In genomic region chr17:7029659-7030058, GRCh38 we compare ENCODE assay signal across 8 cellular contexts. TPM values are rescaled to one million over a fixed set of nuclear protein-coding genes. Genes with fewer than 3 reads are reported as not detected.
A peak's percentile ranks its signal among the peaks of the same experiment; 100 is the strongest.
DNase-seq lines count a peak whose midpoint lies in the region; ATAC-seq, FAIRE-seq and TF ChIP-seq lines count a peak whose summit lies in the region.

No MANE protein-coding gene starts in this region.

- peak; percentile 25 for TF ChIP-seq POLR2A in GM19099 (IDR thresholded peaks at IDR 0.05; ENCODE audit: extremely low read depth, insufficient read length, low read depth)
- no peak for TF ChIP-seq POLR2A in endothelial cell of umbilical vein (IDR thresholded peaks at IDR 0.05; ENCODE audit: low read depth, low read length)

- H3K4me3 ChIP-seq in endothelial cell of umbilical vein (replicated peaks in 1 of 3; ENCODE audit: insufficient read depth in 1 of 3, low read depth in 1 of 3, low read length in 3 of 3): no peak overlapping the region

- ATAC-seq in HG02973 (IDR thresholded peaks at IDR 0.05; ENCODE audit: unreplicated experiment): no peak

- peak overlapping the region; percentile 98 for H3K27ac ChIP-seq in endothelial cell of umbilical vein (ENCODE audit: insufficient read depth, low read depth, low read length)

- H3K4me2 ChIP-seq in endothelial cell of umbilical vein (ENCODE audit: insufficient read depth, low read length): peak overlapping the region; percentile 62

- POLR2A ChIA-PET in endothelial cell of umbilical vein (lab: Charles Lee): no interaction called here

- dilution Hi-C loops in endothelial cell of umbilical vein (cut with MboI; ENCODE audit: extremely low pct_ligation_motif_present, low sequenced_read_pairs): no loop called here

- no peaks in the 10 kb centered on the region for H3K27me3 ChIP-seq in endothelial cell of umbilical vein (ENCODE audit: control insufficient read depth in 2 of 2, insufficient read depth in 2 of 2, low read length in 2 of 2)

- no peaks in the 10 kb centered on the region for H3K9me1 ChIP-seq in endothelial cell of umbilical vein (replicated peaks; ENCODE audit: control insufficient read depth, extremely low read depth, insufficient read depth, low read length)

- peak; percentile 29 for DNase-seq in activated CD4-positive, alpha-beta T cell treated with anti-CD3 and anti-CD28 coated beads, Interleukin-2, amount 50 U/mL, for 1 hour
- DNase-seq in endothelial cell of umbilical vein (ENCODE audit: low read depth, low spot score): peak; percentile 92
- DNase-seq in stimulated activated CD4-positive, alpha-beta T cell treated with anti-CD3 and anti-CD28 coated beads, Interleukin-4, amount 100 ng/mL, for 1 hour: peak; percentile 57
- DNase-seq in DMS114 treated with DMSO at 0.1 percent for 48 hours (lab: John Stamatoyannopoulos, UW; ENCODE audit: unreplicated experiment): no peak
- DNase-seq in ecto neural progenitor cell (ENCODE audit: low spot score): no peak
- DNase-seq in COR-L47 (lab: John Stamatoyannopoulos, UW): no peak

- peaks cover 59% of the 10 kb centered on the region for H3K4me1 ChIP-seq in endothelial cell of umbilical vein (ENCODE audit: control insufficient read depth, extremely low read depth, insufficient read depth, low read length)

- peaks cover 25 to 39% of the 10 kb centered on the region in 2 experiments for H3K36me3 ChIP-seq in endothelial cell of umbilical vein (ENCODE audit: control insufficient read depth in 2 of 2, extremely low read depth in 1 of 2, insufficient read depth in 2 of 2, low read length in 2 of 2)

- CTCF ChIA-PET in endothelial cell of umbilical vein (lab: Charles Lee): interaction anchor here (1.0 kb wide), 1 partner anchor 16 kb away, joined by 4 read pairs; no protein-coding TSS in a partner anchor

- no peak for TF ChIP-seq CTCF in endothelial cell of umbilical vein (IDR thresholded peaks at IDR 0.05; ENCODE audit: extremely low read depth in 1 of 2, insufficient read depth in 1 of 2, low read depth in 1 of 2, low read length in 2 of 2)

- H3K79me2 ChIP-seq in endothelial cell of umbilical vein (ENCODE audit: control insufficient read depth, insufficient read depth, low read length): peaks cover 38% of the 10 kb centered on the region

- H3K9ac ChIP-seq in endothelial cell of umbilical vein (replicated peaks; ENCODE audit: extremely low read depth, insufficient read depth, low read length): peak overlapping the region; percentile 78

- H3K9me3 ChIP-seq in endothelial cell of umbilical vein (replicated peaks; ENCODE audit: control insufficient read depth, insufficient read depth, low read length): no peaks in the 10 kb centered on the region

- H4K20me1 ChIP-seq in endothelial cell of umbilical vein (replicated peaks; ENCODE audit: control insufficient read depth, extremely low read depth, insufficient read depth, low read length): no peaks in the 10 kb centered on the region

- intact Hi-C loops in endothelial cell of umbilical vein (cut with micrococcal nuclease): loop anchor here (10.0 kb wide), 1 partner anchor 825 kb away; the partner anchor contains the start of genes CYB5D1, NAA38 and TMEM88

- peak; percentile 97 for FAIRE-seq in endothelial cell of umbilical vein (lab: Jason Lieb, UNC)

- no peak overlapping the region for H2AFZ ChIP-seq in endothelial cell of umbilical vein (ENCODE audit: low read depth, low read length)

- no TSS peak for BruUV-seq in endothelial cell of umbilical vein (replicated peaks; lab: Mats Ljungman, UMichigan)

TF ChIP-seq in endothelial cell of umbilical vein, 7 proteins besides CTCF, POLR2A, EP300 and RAD21:
- TF ChIP-seq GATA2 (IDR thresholded peaks at IDR 0.05; ENCODE audit: insufficient read depth, insufficient read length, low read depth, low read length) (peak; percentile 60), FOS (IDR thresholded peaks at IDR 0.05; ENCODE audit: borderline replicate concordance, insufficient read depth, low read length) (peak; percentile 41), MYC (IDR thresholded peaks at IDR 0.05; ENCODE audit: low read depth, low read length) (no peak), EZH2 (IDR thresholded peaks at IDR 0.05; ENCODE audit: borderline replicate concordance, low read depth, low read length, severe bottlenecking) (no peak), POLR2AphosphoS5 (IDR thresholded peaks at IDR 0.05; ENCODE audit: insufficient read depth, low read depth, low read length) (peak; percentile 92), JUN (IDR thresholded peaks at IDR 0.05; ENCODE audit: borderline replicate concordance, insufficient read depth, insufficient read length, low read depth) (peak; percentile 74)
- TF ChIP-seq, protein P1, sequence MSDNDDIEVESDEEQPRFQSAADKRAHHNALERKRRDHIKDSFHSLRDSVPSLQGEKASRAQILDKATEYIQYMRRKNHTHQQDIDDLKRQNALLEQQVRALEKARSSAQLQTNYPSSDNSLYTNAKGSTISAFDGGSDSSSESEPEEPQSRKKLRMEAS (IDR thresholded peaks at IDR 0.05; ENCODE audit: insufficient read depth, insufficient read length): peak; percentile 33

RNA-seq across cellular contexts. Expression of gene SLC16A13, which starts 6.2 kb away (rescaled TPM):
- total RNA-seq in endothelial cell of umbilical vein: 18.6 and 24.7 TPM in 2 replicates
- 16.8 and 18.4 TPM in 2 replicates for polyA plus RNA-seq in endothelial cell of umbilical vein
- polyA plus RNA-seq in endothelial cell of umbilical vein (2011; cell fraction: cytosol; rRNA removed): 6.4 and 8.0 TPM in 2 replicates
- 8.8 and 10.8 TPM in 2 replicates for polyA plus RNA-seq in endothelial cell of umbilical vein (2011; cell fraction: nucleus; rRNA removed)
- polyA plus RNA-seq in endothelial cell of umbilical vein (2012): 7.9 and 12.0 TPM in 2 replicates
- 13.8 and 17.9 TPM in 2 replicates for polyA minus RNA-seq in endothelial cell of umbilical vein
- polyA minus RNA-seq in endothelial cell of umbilical vein (2011; cell fraction: cytosol; rRNA and poly(A)+ RNA removed): 1.8 TPM
- polyA minus RNA-seq in endothelial cell of umbilical vein (2011; cell fraction: nucleus; rRNA and poly(A)+ RNA removed): 5.2 and 6.5 TPM in 2 replicates

RNA-seq across cellular contexts. Expression of gene BCL6B, which starts 6.8 kb away (rescaled TPM):
- 160 and 163 TPM in 2 replicates for total RNA-seq in endothelial cell of umbilical vein
- polyA plus RNA-seq in endothelial cell of umbilical vein: 93.5 and 94.5 TPM in 2 replicates
- polyA plus RNA-seq in endothelial cell of umbilical vein (2011; cell fraction: cytosol; rRNA removed): 43.3 and 56.6 TPM in 2 replicates
- 146 and 202 TPM in 2 replicates for polyA plus RNA-seq in endothelial cell of umbilical vein (2011; cell fraction: nucleus; rRNA removed)
- polyA plus RNA-seq in endothelial cell of umbilical vein (2012): 100 and 123 TPM in 2 replicates
- polyA minus RNA-seq in endothelial cell of umbilical vein: 66.4 and 74.7 TPM in 2 replicates
- not detected for polyA minus RNA-seq in endothelial cell of umbilical vein (2011; cell fraction: cytosol; rRNA and poly(A)+ RNA removed)
- polyA minus RNA-seq in endothelial cell of umbilical vein (2011; cell fraction: nucleus; rRNA and poly(A)+ RNA removed): 69.6 and 113 TPM in 2 replicates

RNA-seq across cellular contexts. Expression of gene SLC16A11, which starts 14.2 kb away (rescaled TPM):
- total RNA-seq in endothelial cell of umbilical vein: 0.53 and 0.95 TPM in 2 replicates
- 1.1 and 1.4 TPM in 2 replicates for polyA plus RNA-seq in endothelial cell of umbilical vein
- polyA plus RNA-seq in endothelial cell of umbilical vein (2011; cell fraction: cytosol; rRNA removed): 0.52 and 0.68 TPM in 2 replicates
- polyA plus RNA-seq in endothelial cell of umbilical vein (2011; cell fraction: nucleus; rRNA removed): 1.8 and 2.0 TPM in 2 replicates
- 0.21 and 0.46 TPM in 2 replicates for polyA plus RNA-seq in endothelial cell of umbilical vein (2012)
- not detected in 2 replicates for polyA minus RNA-seq in endothelial cell of umbilical vein
- not detected for polyA minus RNA-seq in endothelial cell of umbilical vein (2011; cell fraction: cytosol; rRNA and poly(A)+ RNA removed)
- polyA minus RNA-seq in endothelial cell of umbilical vein (2011; cell fraction: nucleus; rRNA and poly(A)+ RNA removed): 1.2 TPM in 1 of 2 replicates, not detected in the other

RNA-seq across cellular contexts. Expression of gene RNASEK, which starts 17.2 kb away (rescaled TPM):
- 272 and 287 TPM in 2 replicates for total RNA-seq in endothelial cell of umbilical vein
- 309 and 319 TPM in 2 replicates for polyA plus RNA-seq in endothelial cell of umbilical vein
- polyA plus RNA-seq in endothelial cell of umbilical vein (2011; cell fraction: cytosol; rRNA removed): 279 and 315 TPM in 2 replicates
- 116 and 141 TPM in 2 replicates for polyA plus RNA-seq in endothelial cell of umbilical vein (2011; cell fraction: nucleus; rRNA removed)
- 589 and 679 TPM in 2 replicates for polyA plus RNA-seq in endothelial cell of umbilical vein (2012)
- 196 and 216 TPM in 2 replicates for polyA minus RNA-seq in endothelial cell of umbilical vein
- polyA minus RNA-seq in endothelial cell of umbilical vein (2011; cell fraction: cytosol; rRNA and poly(A)+ RNA removed): 135 TPM
- polyA minus RNA-seq in endothelial cell of umbilical vein (2011; cell fraction: nucleus; rRNA and poly(A)+ RNA removed): 63.9 and 81.2 TPM in 2 replicates

RNA-seq across cellular contexts. Expression of gene ALOX12, which starts 33.8 kb away (rescaled TPM):
- not detected in 2 replicates for total RNA-seq in endothelial cell of umbilical vein
- polyA plus RNA-seq in endothelial cell of umbilical vein: not detected in 2 replicates
- polyA plus RNA-seq in endothelial cell of umbilical vein (2011; cell fraction: cytosol; rRNA removed): 0.03 TPM in 1 of 2 replicates, not detected in the other
- polyA plus RNA-seq in endothelial cell of umbilical vein (2011; cell fraction: nucleus; rRNA removed): not detected in 2 replicates
- 0.16 and 0.52 TPM in 2 replicates for polyA plus RNA-seq in endothelial cell of umbilical vein (2012)
- polyA minus RNA-seq in endothelial cell of umbilical vein: not detected in 2 replicates
- not detected for polyA minus RNA-seq in endothelial cell of umbilical vein (2011; cell fraction: cytosol; rRNA and poly(A)+ RNA removed)
- not detected in 2 replicates for polyA minus RNA-seq in endothelial cell of umbilical vein (2011; cell fraction: nucleus; rRNA and poly(A)+ RNA removed)

Comparison
In these comparisons a context has a peak if more than half of its experiments do, and no peak if none do; other contexts are left out.
1. DNase-seq: peak in activated CD4-positive, alpha-beta T cell treated with anti-CD3 and anti-CD28 coated beads, Interleukin-2, amount 50 U/mL, for 1 hour (single experiment), endothelial cell of umbilical vein (single experiment) and stimulated activated CD4-positive, alpha-beta T cell treated with anti-CD3 and anti-CD28 coated beads, Interleukin-4, amount 100 ng/mL, for 1 hour (single experiment); none in DMS114 treated with DMSO at 0.1 percent for 48 hours (single experiment), ecto neural progenitor cell (single experiment) and COR-L47 (single experiment).